ENCODE assay signal across 9 cellular contexts in genomic region chr4:123452585-123452984, GRCh38. TPM values are rescaled to one million over a fixed set of nuclear protein-coding genes. Genes with fewer than 3 reads are reported as not detected.
DNase-seq lines count a peak whose midpoint lies in the region; ATAC-seq and TF ChIP-seq lines count a peak whose summit lies in the region.
"Had no signal": no experiment of that assay in that cellular context is flagged by ENCODE, and none has a peak within 500 bp of the region (broad histone marks: within the 10 kb centered on the region; RNA-seq: fewer than 3 reads in every experiment).

No MANE protein-coding gene starts in this region.

- H3K27ac Mint-ChIP-seq in activated CD8-positive, alpha-beta T cell treated with anti-CD3 and anti-CD28 coated beads for 36 hours = no peak overlapping the region
- no peak overlapping the region for H3K27ac Mint-ChIP-seq in activated CD8-positive, alpha-beta T cell treated with anti-CD3 and anti-CD28 coated beads, Interleukin-2, amount 10 ng/mL, durations not matched to agents 7 days and 5 days

- TF ChIP-seq CTCF in activated CD8-positive, alpha-beta T cell treated with anti-CD3 and anti-CD28 coated beads for 36 hours (IDR thresholded peaks at IDR 0.05) = no peak
- TF ChIP-seq CTCF in RWPE2 (IDR thresholded peaks at IDR 0.05; ENCODE audit: poor library complexity, severe bottlenecking) (no peak), stomach (IDR thresholded peaks at IDR 0.05) (no peak)

- H3K9me3 Mint-ChIP-seq in activated CD8-positive, alpha-beta T cell treated with anti-CD3 and anti-CD28 coated beads for 36 hours = peaks cover 1% of the 10 kb centered on the region
- H3K9me3 Mint-ChIP-seq in activated CD8-positive, alpha-beta T cell treated with anti-CD3 and anti-CD28 coated beads, Interleukin-2, amount 10 ng/mL, durations not matched to agents 7 days and 5 days (ENCODE audit: insufficient read depth) = peaks cover 4% of the 10 kb centered on the region

- intact Hi-C loops in activated CD8-positive, alpha-beta T cell treated with anti-CD3 and anti-CD28 coated beads for 36 hours (cut with micrococcal nuclease) = no loop called here
- intact Hi-C loops in stomach (cut with DNase I; ENCODE audit: low total_unique reads) = no loop called here

- H3K4me3 ChIP-seq in RWPE2 (ENCODE audit: severe bottlenecking) (no peak overlapping the region), stomach (no peak overlapping the region)
- H3K4me3 ChIP-seq: pancreas had no signal

- no peaks in the 10 kb centered on the region for H3K9me3 ChIP-seq in RWPE2 (ENCODE audit: severe bottlenecking)
- no peaks in the 10 kb centered on the region for H3K9me3 ChIP-seq in stomach
- H3K9me3 ChIP-seq: pancreas had no signal

- H3K4me3 Mint-ChIP-seq in activated CD8-positive, alpha-beta T cell treated with anti-CD3 and anti-CD28 coated beads for 36 hours = no peak overlapping the region
- H3K4me3 Mint-ChIP-seq in activated CD8-positive, alpha-beta T cell treated with anti-CD3 and anti-CD28 coated beads, Interleukin-2, amount 10 ng/mL, durations not matched to agents 7 days and 5 days = no peak overlapping the region

- no peak for TF ChIP-seq EP300 in stomach (IDR thresholded peaks at IDR 0.05)

- H3K27ac ChIP-seq in RWPE2 (ENCODE audit: poor library complexity, severe bottlenecking) (no peak overlapping the region), stomach (no peak overlapping the region)
- H3K27ac ChIP-seq: pancreas had no signal

- peak; percentile 18 for ATAC-seq in activated CD8-positive, alpha-beta T cell treated with anti-CD3 and anti-CD28 coated beads for 36 hours
- ATAC-seq in activated CD8-positive, alpha-beta T cell treated with anti-CD3 and anti-CD28 coated beads, Interleukin-2, amount 10 ng/mL, durations not matched to agents 7 days and 5 days = no peak
- ATAC-seq in RWPE2 (ENCODE audit: low read depth) (peak; percentile 89), GM18505 (IDR thresholded peaks at IDR 0.05; ENCODE audit: unreplicated experiment) (no peak), HG03159 (IDR thresholded peaks at IDR 0.05; ENCODE audit: unreplicated experiment) (no peak)

- POLR2A ChIA-PET in activated CD8-positive, alpha-beta T cell treated with anti-CD3 and anti-CD28 coated beads for 36 hours (lab: Charles Lee) = interaction anchor here (1.0 to 1.7 kb wide), 2 partner anchors 28 to 56 kb away, joined by 3 to 5 read pairs; partner anchors contain the start of gene SPRY1
- POLR2A ChIA-PET in activated CD8-positive, alpha-beta T cell treated with anti-CD3 and anti-CD28 coated beads, Interleukin-2, amount 10 ng/mL, durations not matched to agents 7 days and 5 days (lab: Charles Lee) = no interaction called here

- H3K27me3 ChIP-seq in RWPE2 (ENCODE audit: insufficient read depth, poor library complexity, severe bottlenecking) = no peaks in the 10 kb centered on the region
- no peaks in the 10 kb centered on the region for H3K27me3 ChIP-seq in stomach
- H3K27me3 ChIP-seq: pancreas had no signal

- H3K4me1 ChIP-seq in RWPE2 (ENCODE audit: insufficient read depth, poor library complexity, severe bottlenecking) (no peaks in the 10 kb centered on the region), stomach (peaks cover 0 to 9% (median 3%) of the 10 kb centered on the region in 4 donors)
- H3K4me1 ChIP-seq: pancreas had no signal

- H3K27me3 Mint-ChIP-seq in activated CD8-positive, alpha-beta T cell treated with anti-CD3 and anti-CD28 coated beads for 36 hours = no peaks in the 10 kb centered on the region
- no peaks in the 10 kb centered on the region for H3K27me3 Mint-ChIP-seq in activated CD8-positive, alpha-beta T cell treated with anti-CD3 and anti-CD28 coated beads, Interleukin-2, amount 10 ng/mL, durations not matched to agents 7 days and 5 days (ENCODE audit: low read depth)

- peaks cover 40% of the 10 kb centered on the region for H3K4me1 Mint-ChIP-seq in activated CD8-positive, alpha-beta T cell treated with anti-CD3 and anti-CD28 coated beads for 36 hours (ENCODE audit: low read depth)
- peaks cover 45% of the 10 kb centered on the region for H3K4me1 Mint-ChIP-seq in activated CD8-positive, alpha-beta T cell treated with anti-CD3 and anti-CD28 coated beads, Interleukin-2, amount 10 ng/mL, durations not matched to agents 7 days and 5 days (ENCODE audit: low read depth)

- TF ChIP-seq POLR2A in stomach (IDR thresholded peaks at IDR 0.05) (no peak), GM18505 (IDR thresholded peaks at IDR 0.05; ENCODE audit: borderline replicate concordance, extremely low read depth, insufficient read depth, insufficient read length) (no peak)

- peaks cover 4% of the 10 kb centered on the region for H3K36me3 Mint-ChIP-seq in activated CD8-positive, alpha-beta T cell treated with anti-CD3 and anti-CD28 coated beads for 36 hours (ENCODE audit: low read depth)
- peaks cover 9% of the 10 kb centered on the region for H3K36me3 Mint-ChIP-seq in activated CD8-positive, alpha-beta T cell treated with anti-CD3 and anti-CD28 coated beads, Interleukin-2, amount 10 ng/mL, durations not matched to agents 7 days and 5 days (ENCODE audit: low read depth)

- H3K36me3 ChIP-seq in RWPE2 (ENCODE audit: low read depth) (no peaks in the 10 kb centered on the region), stomach (no peaks in the 10 kb centered on the region)
- H3K36me3 ChIP-seq: pancreas had no signal

- DNase-seq in activated CD8-positive, alpha-beta T cell treated with anti-CD3 and anti-CD28 coated beads for 36 hours = peak; percentile 77
- DNase-seq in activated CD8-positive, alpha-beta T cell treated with anti-CD3 and anti-CD28 coated beads, Interleukin-2, amount 10 ng/mL, durations not matched to agents 7 days and 5 days = no peak
- DNase-seq in RWPE2 (ENCODE audit: low spot score) (peak; percentile 68), glomerular visceral epithelial cell (ENCODE audit: extremely low spot score) (peak; percentile 56), stomach (peak; percentile 34), NCI-H2107 (lab: John Stamatoyannopoulos, UW) (no peak)

- CTCF ChIA-PET in activated CD8-positive, alpha-beta T cell treated with anti-CD3 and anti-CD28 coated beads for 36 hours (lab: Charles Lee) = interaction anchor here (1.2 to 1.3 kb wide), 2 partner anchors 29 kb away, joined by 3 to 4 read pairs; no protein-coding TSS in a partner anchor
- CTCF ChIA-PET in activated CD8-positive, alpha-beta T cell treated with anti-CD3 and anti-CD28 coated beads, Interleukin-2, amount 10 ng/mL, durations not matched to agents 7 days and 5 days (lab: Charles Lee) = interaction anchor here (0.9 to 1.7 kb wide), 6 partner anchors 8 to 54 kb away, joined by 3 to 4 read pairs (median 3); no protein-coding TSS in a partner anchor

RNA-seq across cellular contexts. Expression of gene SPRY1, which starts 56.0 kb away (rescaled TPM):
- total RNA-seq in activated CD8-positive, alpha-beta T cell treated with anti-CD3 and anti-CD28 coated beads for 36 hours = 100 to 1,000 TPM; 137 to 144 TPM
- 10 to 100 TPM; 50.7 to 53.2 TPM for total RNA-seq in activated CD8-positive, alpha-beta T cell treated with anti-CD3 and anti-CD28 coated beads, Interleukin-2, amount 10 ng/mL, durations not matched to agents 7 days and 5 days
- total RNA-seq in stomach = 10 to 100 TPM; 21.4 to 85.2 (median 55.4) TPM
- 10 to 100 TPM; 15.7 to 48.3 (median 21.2) TPM for polyA plus RNA-seq in stomach

Comparison
In these comparisons a context has a peak if more than half of its experiments do, and no peak if none do; other contexts are left out.
1. ATAC-seq: peak in activated CD8-positive, alpha-beta T cell treated with anti-CD3 and anti-CD28 coated beads for 36 hours (single experiment) and RWPE2 (single experiment); none in activated CD8-positive, alpha-beta T cell treated with anti-CD3 and anti-CD28 coated beads, Interleukin-2, amount 10 ng/mL, durations not matched to agents 7 days and 5 days (single experiment), GM18505 (single experiment) and HG03159 (single experiment).
2. DNase-seq: peak in activated CD8-positive, alpha-beta T cell treated with anti-CD3 and anti-CD28 coated beads for 36 hours (single experiment), RWPE2 (single experiment), glomerular visceral epithelial cell (single experiment) and stomach (single experiment); none in activated CD8-positive, alpha-beta T cell treated with anti-CD3 and anti-CD28 coated beads, Interleukin-2, amount 10 ng/mL, durations not matched to agents 7 days and 5 days (single experiment) and NCI-H2107 (single experiment).